In the genomic region with DNA sequence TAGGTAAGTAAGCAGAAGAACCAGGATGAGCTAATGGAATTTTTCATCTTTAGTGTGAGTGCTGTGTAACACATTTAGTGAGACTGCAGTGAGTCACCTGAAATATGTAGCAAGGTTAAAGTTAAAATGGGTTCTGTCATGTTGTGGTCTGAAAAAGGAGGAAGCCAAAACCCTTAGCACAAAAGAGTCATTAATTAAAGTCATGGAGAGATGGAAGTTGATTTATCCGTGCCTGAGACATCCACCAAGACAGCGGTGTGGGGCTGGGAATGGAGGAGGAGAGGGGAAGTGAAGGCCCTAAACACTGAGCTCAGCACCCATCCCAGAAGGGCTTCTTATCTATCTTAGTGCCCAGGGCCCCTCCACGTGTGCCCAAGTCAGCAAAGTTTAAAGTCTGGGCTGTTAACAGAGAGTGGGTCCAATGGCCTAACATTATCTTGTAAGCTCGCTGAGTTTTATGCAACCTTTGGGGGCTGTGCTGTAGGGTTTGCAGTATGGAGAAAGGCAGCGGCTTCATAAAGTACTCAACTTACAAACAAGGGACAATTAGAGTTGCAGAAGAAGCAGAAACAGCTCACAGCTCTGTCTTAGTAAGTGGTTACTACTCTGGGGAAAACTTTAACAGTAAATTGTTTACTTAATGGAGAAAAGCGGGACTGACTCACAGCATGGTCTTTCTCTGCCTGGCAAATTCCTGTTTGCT, we compare ENCODE assay signal across 8 cellular contexts. TPM values are rescaled to one million over a fixed set of nuclear protein-coding genes. Genes with fewer than 3 reads are reported as not detected.
DNase-seq lines count a peak whose midpoint lies in the region; ATAC-seq and TF ChIP-seq lines count a peak whose summit lies in the region.

No MANE protein-coding gene starts in this region.

- H3K9me3 Mint-ChIP-seq in Caco-2 (ENCODE audit: unreplicated experiment) (no peaks in the 10 kb centered on the region), nephron progenitor cell (no peaks in the 10 kb centered on the region)

- H3K4me3 ChIP-seq in Caco-2 (ENCODE audit: low read depth, low read length) (no peak overlapping the region), cardiac fibroblast (replicated peaks in 1 of 2; ENCODE audit: low read depth in 2 of 2, low read length in 2 of 2) (no peak overlapping the region)

- intact Hi-C loops in Caco-2 (cut with micrococcal nuclease; ENCODE audit: unreplicated experiment) = no loop called here

- no peaks in the 10 kb centered on the region for H3K9me3 ChIP-seq in Caco-2

- H3K27ac Mint-ChIP-seq in Caco-2 (ENCODE audit: unreplicated experiment) (peak overlapping the region; percentile 13), nephron progenitor cell (peak overlapping the region; percentile 30)

- no peaks in the 10 kb centered on the region for H3K27me3 ChIP-seq in Caco-2 (replicated peaks; ENCODE audit: control insufficient read depth, insufficient read depth, low read length)

- no peak for TF ChIP-seq CTCF in Caco-2 (IDR thresholded peaks at IDR 0.05; ENCODE audit: insufficient read depth in 1 of 2, low read depth in 1 of 2, low read length in 1 of 2, severe bottlenecking in 1 of 2, unreplicated experiment in 1 of 2)
- no peak for TF ChIP-seq CTCF in cardiac fibroblast (IDR thresholded peaks at IDR 0.05; ENCODE audit: low read depth, low read length)
- no peak for TF ChIP-seq CTCF in nephron progenitor cell (IDR thresholded peaks at IDR 0.05)
- no peak for TF ChIP-seq CTCF in GM13977 (IDR thresholded peaks at IDR 0.05; ENCODE audit: extremely low read depth, insufficient read depth, missing control alignments)

- H3K27me3 Mint-ChIP-seq in Caco-2 (ENCODE audit: insufficient read depth, unreplicated experiment) = no peaks in the 10 kb centered on the region
- no peaks in the 10 kb centered on the region for H3K27me3 Mint-ChIP-seq in nephron progenitor cell (ENCODE audit: low read depth, poor library complexity)

- in situ Hi-C loops in GM13977 (cut with MboI; ENCODE audit: low pct_unique_long_range_greater_than_20kb, low sequenced_read_pairs, unreplicated experiment) = no loop called here

- H3K4me3 Mint-ChIP-seq in Caco-2 (ENCODE audit: unreplicated experiment) (no peak overlapping the region), nephron progenitor cell (peak overlapping the region; percentile 6)

- POLR2A ChIA-PET in Caco-2 (lab: Charles Lee) = interaction anchor here (0.9 kb wide), 1 partner anchor 10 kb away, joined by 4 read pairs; no protein-coding TSS in a partner anchor

- H3K36me3 Mint-ChIP-seq in Caco-2 (ENCODE audit: insufficient read depth, unreplicated experiment) (peaks cover 64% of the 10 kb centered on the region), nephron progenitor cell (ENCODE audit: low read depth) (peaks cover 60% of the 10 kb centered on the region)

- BruUV-seq in Caco-2 (replicated peaks; lab: Mats Ljungman, UMichigan) = no TSS peak

- no peak for DNase-seq in Caco-2
- DNase-seq in NOMO-1 (lab: John Stamatoyannopoulos, UW; ENCODE audit: unreplicated experiment in 2 of 2) = peak; percentile 70 to 91
- peak; percentile 66 to 90 for DNase-seq in cardiac fibroblast (ENCODE audit: low read depth in 2 of 2)
- DNase-seq in nephron progenitor cell = no peak
- DNase-seq in stimulated activated CD4-positive, alpha-beta T cell treated with anti-CD3 and anti-CD28 coated beads, Interleukin-2, amount 100 ng/mL, for 24 hours = no peak
- DNase-seq in mucosa of gallbladder (ENCODE audit: low spot score) = no peak
- DNase-seq in GM13977 (ENCODE audit: low spot score) = no peak

- peaks cover 2% of the 10 kb centered on the region; the same call in 1 of the 2 replicates for H3K36me3 ChIP-seq in Caco-2 (ENCODE audit: control insufficient read depth, insufficient read depth, low read length)

- CTCF ChIA-PET in Caco-2 (lab: Charles Lee) = no interaction called here

- 0 out of 2 replicates have a peak, but pooled peaks cover 13% of the 10 kb centered on the region for H3K4me1 ChIP-seq in Caco-2

- H3K4me1 Mint-ChIP-seq in Caco-2 (ENCODE audit: low read depth, unreplicated experiment) (peaks cover 13% of the 10 kb centered on the region), nephron progenitor cell (peaks cover 21% of the 10 kb centered on the region)

- no peak for ATAC-seq in GM18511 (IDR thresholded peaks at IDR 0.05; ENCODE audit: unreplicated experiment)

RNA-seq across cellular contexts. Expression of gene ENOSF1, which starts 9.3 kb away (rescaled TPM):
- total RNA-seq in Caco-2 (2022) (112 and 114 TPM in 2 replicates), mucosa of gallbladder (58.4 TPM)

RNA-seq across cellular contexts. Expression of gene TYMS, which starts 45.7 kb away (rescaled TPM):
- total RNA-seq in Caco-2 (2022) = 140 and 143 TPM in 2 replicates
- 5.8 TPM for total RNA-seq in mucosa of gallbladder

Comparison
In these comparisons a context has a peak if more than half of its experiments do, and no peak if none do; other contexts are left out.
1. DNase-seq: peak in NOMO-1 (2 of 2) and cardiac fibroblast (2 of 2); none in Caco-2 (0 of 2), nephron progenitor cell (single experiment), stimulated activated CD4-positive, alpha-beta T cell treated with anti-CD3 and anti-CD28 coated beads, Interleukin-2, amount 100 ng/mL, for 24 hours (0 of 2), mucosa of gallbladder (single experiment) and GM13977 (single experiment).
2. RNA of gene TYMS, which starts 45.7 kb away (total RNA-seq): 140 to 143 TPM in Caco-2; 5.8 TPM in mucosa of gallbladder (single experiment); every median in the first group is over 10 times any median in the second.